ENCODE assay signal across 1 cellular context in the genomic region with DNA sequence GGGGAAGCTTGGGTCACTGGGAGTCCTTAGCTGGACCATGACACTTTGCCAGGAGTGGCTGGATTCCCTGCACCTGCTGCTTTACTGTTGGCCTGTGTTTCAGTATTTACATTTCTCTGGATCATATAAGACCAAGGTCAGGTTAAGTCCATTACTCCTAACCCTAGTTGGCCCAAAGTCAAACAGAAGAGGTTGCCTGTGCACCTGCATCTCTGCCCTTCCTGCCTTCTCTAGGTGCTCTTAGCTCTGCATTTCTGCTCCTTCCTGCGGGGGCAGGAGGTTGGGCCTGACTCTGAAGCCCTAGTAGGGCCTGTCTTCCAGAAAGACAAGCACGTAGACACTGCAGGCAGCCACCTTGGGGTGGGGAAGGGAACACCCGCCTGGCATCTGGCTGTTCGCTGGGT.
TF ChIP-seq lines count a peak whose summit lies in the region.

No MANE protein-coding gene starts in this region.

TF ChIP-seq in SK-N-SH, 30 proteins besides CTCF, POLR2A, EP300 and RAD21 (continued from another document):
- TF ChIP-seq, protein P1, sequence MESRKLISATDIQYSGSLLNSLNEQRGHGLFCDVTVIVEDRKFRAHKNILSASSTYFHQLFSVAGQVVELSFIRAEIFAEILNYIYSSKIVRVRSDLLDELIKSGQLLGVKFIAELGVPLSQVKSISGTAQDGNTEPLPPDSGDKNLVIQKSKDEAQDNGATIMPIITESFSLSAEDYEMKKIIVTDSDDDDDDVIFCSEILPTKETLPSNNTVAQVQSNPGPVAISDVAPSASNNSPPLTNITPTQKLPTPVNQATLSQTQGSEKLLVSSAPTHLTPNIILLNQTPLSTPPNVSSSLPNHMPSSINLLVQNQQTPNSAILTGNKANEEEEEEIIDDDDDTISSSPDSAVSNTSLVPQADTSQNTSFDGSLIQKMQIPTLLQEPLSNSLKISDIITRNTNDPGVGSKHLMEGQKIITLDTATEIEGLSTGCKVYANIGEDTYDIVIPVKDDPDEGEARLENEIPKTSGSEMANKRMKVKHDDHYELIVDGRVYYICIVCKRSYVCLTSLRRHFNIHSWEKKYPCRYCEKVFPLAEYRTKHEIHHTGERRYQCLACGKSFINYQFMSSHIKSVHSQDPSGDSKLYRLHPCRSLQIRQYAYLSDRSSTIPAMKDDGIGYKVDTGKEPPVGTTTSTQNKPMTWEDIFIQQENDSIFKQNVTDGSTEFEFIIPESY (IDR thresholded peaks at IDR 0.05; ENCODE audit: borderline replicate concordance, low read depth): no peak
- no peak for TF ChIP-seq RCOR1 (IDR thresholded peaks at IDR 0.05; ENCODE audit: low read length)
- TF ChIP-seq JUND (IDR thresholded peaks at IDR 0.05): no peak
- TF ChIP-seq FOXM1 (IDR thresholded peaks at IDR 0.05; ENCODE audit: low read depth): no peak
- TF ChIP-seq, protein P2, sequence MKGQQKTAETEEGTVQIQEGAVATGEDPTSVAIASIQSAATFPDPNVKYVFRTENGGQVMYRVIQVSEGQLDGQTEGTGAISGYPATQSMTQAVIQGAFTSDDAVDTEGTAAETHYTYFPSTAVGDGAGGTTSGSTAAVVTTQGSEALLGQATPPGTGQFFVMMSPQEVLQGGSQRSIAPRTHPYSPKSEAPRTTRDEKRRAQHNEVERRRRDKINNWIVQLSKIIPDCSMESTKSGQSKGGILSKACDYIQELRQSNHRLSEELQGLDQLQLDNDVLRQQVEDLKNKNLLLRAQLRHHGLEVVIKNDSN (IDR thresholded peaks at IDR 0.05; ENCODE audit: borderline replicate concordance, low read depth): no peak
